ENCODE assay signal across 16 cellular contexts in genomic region chr15:100895721-100896120, GRCh38.
"Had no signal": no experiment of that assay in that cellular context is flagged by ENCODE, and none has a peak within 500 bp of the region (broad histone marks: within the 10 kb centered on the region; RNA-seq: fewer than 3 reads in every experiment).

No MANE protein-coding gene starts in this region.

- H3K36me3 ChIP-seq: left ventricle myocardium inferior, lower lobe of right lung, right atrium auricular region had no signal

- ATAC-seq: effector memory CD8-positive, alpha-beta T cell; gastroesophageal sphincter; left cardiac atrium; lower lobe of right lung; stimulated activated effector memory CD8-positive, alpha-beta T cell treated with anti-CD3 and anti-CD28 coated beads, Interleukin-12 subunit alpha, Interleukin-12 subunit beta, amount 100 ng/mL, for 72 hours had no signal

- H3K4me3 ChIP-seq: esophagus squamous epithelium, gastroesophageal sphincter, left ventricle myocardium inferior, lower lobe of right lung, right atrium auricular region, testis, tibial nerve had no signal

- DNase-seq: effector memory CD8-positive, alpha-beta T cell; esophagus squamous epithelium; foreskin fibroblast; kidney; left cardiac atrium; left ventricle myocardium inferior; lower lobe of right lung; naive B cell; posterior cingulate gyrus; small intestine; stimulated activated CD4-positive, alpha-beta T cell treated with anti-CD3 and anti-CD28 coated beads, Interleukin-2, amount 100 ng/mL, for 48 hours; testis had no signal

- H3K9me3 ChIP-seq: esophagus squamous epithelium, gastroesophageal sphincter, left ventricle myocardium inferior, lower lobe of right lung, right atrium auricular region, testis, tibial nerve had no signal

- H3K27me3 ChIP-seq: right atrium auricular region, testis, tibial nerve had no signal

- H3K27ac ChIP-seq: esophagus squamous epithelium, gastroesophageal sphincter, left ventricle myocardium inferior, lower lobe of right lung, right atrium auricular region, testis, tibial nerve had no signal

- H3K4me1 ChIP-seq: lower lobe of right lung had no signal
